22 cellular contexts compared by ENCODE assay signal in the genomic region with DNA sequence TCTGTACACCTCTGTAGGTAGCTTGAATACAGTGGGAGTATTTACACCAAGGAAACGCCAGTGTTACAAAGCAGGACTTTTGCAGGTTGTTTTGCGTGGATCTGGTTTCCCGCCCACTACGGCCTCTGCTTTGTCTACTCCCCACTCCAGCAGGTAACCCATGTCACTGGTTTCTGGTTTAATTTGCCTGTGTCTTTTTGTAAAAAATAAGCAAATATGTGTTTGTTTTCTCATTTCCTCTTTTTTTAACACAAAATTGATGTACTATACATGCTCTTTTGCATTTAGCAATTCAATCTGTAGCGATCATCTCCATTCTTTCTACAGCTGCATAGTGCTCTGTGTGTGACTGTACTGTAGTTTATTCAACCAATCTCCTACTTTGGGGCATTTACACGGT. TPM values are rescaled to one million over a fixed set of nuclear protein-coding genes. Genes with fewer than 3 reads are reported as not detected.
DNase-seq lines count a peak whose midpoint lies in the region; ATAC-seq and TF ChIP-seq lines count a peak whose summit lies in the region.
"Had no signal": no experiment of that assay in that cellular context is flagged by ENCODE, and none has a peak within 500 bp of the region (broad histone marks: within the 10 kb centered on the region; RNA-seq: fewer than 3 reads in every experiment).

No MANE protein-coding gene starts in this region.

- no peak for TF ChIP-seq CTCF in GM23338 (conservative IDR thresholded peaks at IDR 0.05; ENCODE audit: low read depth in 2 of 2)
- TF ChIP-seq CTCF in neural progenitor cell (IDR thresholded peaks at IDR 0.05): no peak
- TF ChIP-seq CTCF in transverse colon (IDR thresholded peaks at IDR 0.05): no peak

- no peaks in the 10 kb centered on the region for H3K9me2 ChIP-seq in GM23338 (ENCODE audit: insufficient read depth)

- no peak overlapping the region for H3K4me3 Mint-ChIP-seq in GM23338
- H3K4me3 Mint-ChIP-seq in neural progenitor cell: no peak overlapping the region
- H3K4me3 Mint-ChIP-seq: B cell; CD4-positive, CD25-positive, alpha-beta regulatory T cell; CD8-positive, alpha-beta T cell had no signal

- H3K4me1 ChIP-seq in GM23338 (ENCODE audit: insufficient read depth) (0 out of 2 replicates have a peak, but pooled peaks cover 6% of the 10 kb centered on the region), neural progenitor cell (no peaks in the 10 kb centered on the region), transverse colon (no peaks in the 10 kb centered on the region)
- H3K4me1 ChIP-seq: BLaER1, Caco-2 had no signal

- H3K4me2 ChIP-seq in GM23338: no peak overlapping the region
- H3K4me2 ChIP-seq in neural progenitor cell: no peak overlapping the region
- H3K4me2 ChIP-seq: BLaER1 had no signal

- H3K27me3 Mint-ChIP-seq in GM23338 (ENCODE audit: insufficient read depth, low read depth, poor library complexity) (peaks cover 4% of the 10 kb centered on the region), neural progenitor cell (ENCODE audit: insufficient read depth, low read depth) (no peaks in the 10 kb centered on the region)

- WGBS in transverse colon (ENCODE audit: low coverage in 1 of 2), 2 donors: 72 to 81% methylated on average over 6 of the region's 6 CpGs

- H3F3A ChIP-seq in GM23338 (replicated peaks; ENCODE audit: low read depth) (no peaks in the 10 kb centered on the region), neural progenitor cell (ENCODE audit: low read depth) (no peaks in the 10 kb centered on the region)

- no peak for TF ChIP-seq EP300 in transverse colon (IDR thresholded peaks at IDR 0.05; ENCODE audit: low read depth)

- H3K27me3 ChIP-seq in GM23338 (ENCODE audit: insufficient read depth) (no peaks in the 10 kb centered on the region), neural progenitor cell (no peaks in the 10 kb centered on the region), transverse colon (peaks cover 4% of the 10 kb centered on the region)
- H3K27me3 ChIP-seq: BLaER1 had no signal

- intact Hi-C loops in transverse colon (cut with DNase I; ENCODE audit: low total_unique reads): no loop called here

- H3K36me3 Mint-ChIP-seq in GM23338 (ENCODE audit: low read depth) (no peaks in the 10 kb centered on the region; the same call in 2 of the 3 replicates), neural progenitor cell (no peaks in the 10 kb centered on the region)
- H3K36me3 Mint-ChIP-seq: CD4-positive, CD25-positive, alpha-beta regulatory T cell; CD8-positive, alpha-beta T cell had no signal

- peaks cover 52% of the 10 kb centered on the region for H3K4me1 Mint-ChIP-seq in GM23338
- H3K4me1 Mint-ChIP-seq in neural progenitor cell: peaks cover 7% of the 10 kb centered on the region
- H3K4me1 Mint-ChIP-seq: CD4-positive, CD25-positive, alpha-beta regulatory T cell had no signal

- H3K27ac ChIP-seq in GM23338 (ENCODE audit: low read depth) (no peak overlapping the region), neural progenitor cell (no peak overlapping the region), transverse colon (no peak overlapping the region)
- H3K27ac ChIP-seq: 22Rv1, BLaER1, C4-2B had no signal

- no peak overlapping the region for H3K4me3 ChIP-seq in GM23338
- H3K4me3 ChIP-seq in neural progenitor cell: no peak overlapping the region
- no peak overlapping the region for H3K4me3 ChIP-seq in transverse colon
- H3K4me3 ChIP-seq: BLaER1 had no signal

- no peaks in the 10 kb centered on the region for H3K9me3 ChIP-seq in neural progenitor cell (ENCODE audit: low read depth)
- no peaks in the 10 kb centered on the region for H3K9me3 ChIP-seq in transverse colon
- H3K9me3 ChIP-seq: Caco-2 had no signal

- no peak for TF ChIP-seq POLR2A in transverse colon (IDR thresholded peaks at IDR 0.05)

- DNase-seq in NCI-H146 (lab: John Stamatoyannopoulos, UW) (peak; percentile 16), NCI-H146 treated with DMSO at 0.1 percent for 48 hours (lab: John Stamatoyannopoulos, UW; ENCODE audit: unreplicated experiment) (no peak), GM23338 (ENCODE audit: low spot score) (no peak), germinal center (ENCODE audit: low spot score) (peak; percentile 55), neural progenitor cell (ENCODE audit: low spot score) (no peak), LoVo (ENCODE audit: low spot score) (no peak), transverse colon (no peak), SKM-1 (lab: John Stamatoyannopoulos, UW; ENCODE audit: unreplicated experiment) (no peak)
- DNase-seq: Caco-2; CD4-positive, CD25-positive, alpha-beta regulatory T cell; CD8-positive, alpha-beta T cell; DMS153; DND-41; EL; GDM1; GOT3; H7; HCEC 1CT had no signal

- no peak for ATAC-seq in GM23338
- ATAC-seq: CD8-positive, alpha-beta T cell had no signal

- H3K9me3 Mint-ChIP-seq in GM23338: no peaks in the 10 kb centered on the region; the same call in 1 of the 3 replicates
- peaks cover 5% of the 10 kb centered on the region for H3K9me3 Mint-ChIP-seq in neural progenitor cell

- in situ Hi-C loops in transverse colon (cut with MboI; ENCODE audit: low pct_ligation_motif_present in 1 of 4, low pct_unique_long_range_greater_than_20kb in 1 of 4, low sequenced_read_pairs in 3 of 4): loop anchor here in 1 of 4 donors (25.0 kb wide), 1 partner anchor 265 kb away; a partner anchor contains a TSS

- no peak overlapping the region for H3K9ac ChIP-seq in neural progenitor cell
- H3K9ac ChIP-seq: BLaER1 had no signal

- no peaks in the 10 kb centered on the region; the same call in 1 of the 2 replicates for H3K36me3 ChIP-seq in GM23338 (ENCODE audit: insufficient read depth)
- no peaks in the 10 kb centered on the region for H3K36me3 ChIP-seq in neural progenitor cell
- no peaks in the 10 kb centered on the region for H3K36me3 ChIP-seq in transverse colon
- H3K36me3 ChIP-seq: BLaER1 had no signal

- no peaks in the 10 kb centered on the region for H4K20me1 ChIP-seq in GM23338 (replicated peaks; ENCODE audit: insufficient read depth)
- no peaks in the 10 kb centered on the region for H4K20me1 ChIP-seq in neural progenitor cell (ENCODE audit: low read depth)
- H4K20me1 ChIP-seq: BLaER1 had no signal

- no peaks in the 10 kb centered on the region for H3K79me2 ChIP-seq in GM23338 (replicated peaks; ENCODE audit: insufficient read depth)
- no peaks in the 10 kb centered on the region for H3K79me2 ChIP-seq in neural progenitor cell (ENCODE audit: low read depth)

- H3K27ac Mint-ChIP-seq in GM23338 (no peak overlapping the region), neural progenitor cell (no peak overlapping the region)
- H3K27ac Mint-ChIP-seq: B cell; CD4-positive, CD25-positive, alpha-beta regulatory T cell; CD8-positive, alpha-beta T cell had no signal

- H2AFZ ChIP-seq in GM23338 (0 out of 2 replicates have a peak overlapping the region, but pooled peaks have one; percentile 29), neural progenitor cell (replicated peaks) (peak overlapping the region; percentile 32)

TF ChIP-seq in GM23338, 12 proteins besides CTCF, POLR2A, EP300 and RAD21:
- TF ChIP-seq ZNF114 (CRISPR knock-in tag; IDR thresholded peaks at IDR 0.05) (no peak), EZH2phosphoT487 (IDR thresholded peaks at IDR 0.05; ENCODE audit: unreplicated experiment) (no peak), JUNB (IDR thresholded peaks at IDR 0.05; ENCODE audit: unreplicated experiment) (no peak), STAT1 (IDR thresholded peaks at IDR 0.05; ENCODE audit: unreplicated experiment) (no peak), CREB1 (CRISPR knock-in tag; IDR thresholded peaks at IDR 0.05; ENCODE audit: low read depth) (no peak), NANOG (IDR thresholded peaks at IDR 0.05; ENCODE audit: borderline replicate concordance) (no peak)

RNA-seq across cellular contexts. Expression of gene SCN8A, which starts 43.4 kb away (rescaled TPM):
- total RNA-seq in GM23338 (2014; rRNA removed; shearing (Covaris generic)): 10.0 and 23.9 TPM in 2 replicates
- polyA plus RNA-seq in GM23338 (2016; fragmentation: Nextera tagmentation; extraction: Ambion mirVana): 2.9 and 4.6 TPM in 2 replicates
- 9.3 and 14.2 TPM in 2 replicates for total RNA-seq in neural progenitor cell (ENCODE audit: low replicate concordance)
- total RNA-seq in transverse colon: 1 to 10 TPM in 3 of 4 donors, under 1 TPM in 1; 0.37 to 6.8 (median 3.2) TPM

Comparison
In these comparisons a context has a peak if more than half of its experiments do, and no peak if none do; other contexts are left out.
1. DNase-seq: peak in NCI-H146 (single experiment) and germinal center (single experiment); none in NCI-H146 treated with DMSO at 0.1 percent for 48 hours (single experiment), GM23338 (single experiment), neural progenitor cell (single experiment), LoVo (single experiment), transverse colon (single experiment) and SKM-1 (single experiment).